ENCODE assay signal across 19 cellular contexts in genomic region chr11:110409174-110409573, GRCh38. TPM values are rescaled to one million over a fixed set of nuclear protein-coding genes. Genes with fewer than 3 reads are reported as not detected.
DNase-seq lines count a peak whose midpoint lies in the region; ATAC-seq and TF ChIP-seq lines count a peak whose summit lies in the region.
"Had no signal": no experiment of that assay in that cellular context is flagged by ENCODE, and none has a peak within 500 bp of the region (broad histone marks: within the 10 kb centered on the region; RNA-seq: fewer than 3 reads in every experiment).

No MANE protein-coding gene starts in this region.

- no peak overlapping the region for H3K27ac ChIP-seq in ACC112 (ENCODE audit: low read depth, low read length)
- H3K27ac ChIP-seq in aorta (ENCODE audit: low read depth in 1 of 2, low read length in 2 of 2) = no peak overlapping the region
- H3K27ac ChIP-seq: cardiac muscle cell, heart right ventricle, right atrium auricular region, vagina, WERI-Rb-1 had no signal

- H3K27me3 ChIP-seq in ACC112 (ENCODE audit: insufficient read depth, low read length) (no peaks in the 10 kb centered on the region), aorta (ENCODE audit: control insufficient read depth in 1 of 2, insufficient read depth in 2 of 2, low read length in 1 of 2) (no peaks in the 10 kb centered on the region)
- H3K27me3 ChIP-seq: cardiac muscle cell, heart right ventricle, right atrium auricular region, vagina had no signal

- peak; percentile 84 for DNase-seq in amniotic epithelial cell (ENCODE audit: low read depth)
- no peak for DNase-seq in left lobe of liver (ENCODE audit: low spot score)
- DNase-seq in aorta = no peak
- DNase-seq in kidney glomerular epithelial cell (lab: John Stamatoyannopoulos, UW) = no peak
- DNase-seq in activated CD4-positive, alpha-beta T cell treated with anti-CD3 and anti-CD28 coated beads for 4 hours = no peak
- DNase-seq in COLO829 (ENCODE audit: low spot score) = no peak
- DNase-seq: activated CD4-positive, alpha-beta memory T cell treated with anti-CD3 and anti-CD28 coated beads for 36 hours; activated naive CD4-positive, alpha-beta T cell treated with anti-CD3 and anti-CD28 coated beads, Interleukin-2, amount 50 U/mL, for 16 hours; activated T-cell treated with anti-CD3 and anti-CD28 coated beads, Interleukin-2, amount 50 U/mL, for 24 hours; heart right ventricle; kidney; NCI-H1105 treated with DMSO at 0.1 percent for 48 hours; NCI-H82; WERI-Rb-1 had no signal

- no peaks in the 10 kb centered on the region for H3K79me2 ChIP-seq in ACC112 (ENCODE audit: control insufficient read depth, insufficient read depth, low read length, unreplicated experiment)

- intact Hi-C loops in aorta (cut with DNase I) = no loop called here

- no peak for TF ChIP-seq EP300 in Ishikawa (IDR thresholded peaks at IDR 0.05; ENCODE audit: borderline replicate concordance)

- H3K4me1 ChIP-seq in ACC112 (ENCODE audit: control insufficient read depth, insufficient read depth, low read length, unreplicated experiment) = no peaks in the 10 kb centered on the region
- H3K4me1 ChIP-seq in aorta (ENCODE audit: control insufficient read depth in 1 of 2, insufficient read depth in 2 of 2, low read length in 2 of 2) = no peaks in the 10 kb centered on the region
- H3K4me1 ChIP-seq: right atrium auricular region, vagina had no signal

- no peak for TF ChIP-seq RAD21 in Ishikawa (IDR thresholded peaks at IDR 0.05; ENCODE audit: low read depth)

- ATAC-seq in left lobe of liver (peak; percentile 37), aorta (ENCODE audit: low FRiP score) (no peak)
- ATAC-seq: heart right ventricle had no signal

- no peaks in the 10 kb centered on the region for H3K36me3 ChIP-seq in ACC112 (ENCODE audit: insufficient read depth, low read length)
- no peaks in the 10 kb centered on the region for H3K36me3 ChIP-seq in aorta (ENCODE audit: control insufficient read depth in 1 of 2, insufficient read depth in 2 of 2, low read length in 1 of 2)
- H3K36me3 ChIP-seq: cardiac muscle cell, heart right ventricle, right atrium auricular region, vagina, WERI-Rb-1 had no signal

- H3K4me3 ChIP-seq in ACC112 (ENCODE audit: low read depth, low read length) (no peak overlapping the region), aorta (ENCODE audit: low read length in 2 of 2) (no peak overlapping the region)
- H3K4me3 ChIP-seq: cardiac muscle cell, heart right ventricle, right atrium auricular region, vagina had no signal

- no peaks in the 10 kb centered on the region for H3K9me3 ChIP-seq in aorta (ENCODE audit: control insufficient read depth, low read length)
- H3K9me3 ChIP-seq: right atrium auricular region, vagina had no signal

- 52 to 54% methylated on average over 3 of the region's 3 CpGs for WGBS in aorta, 2 donors

- peak overlapping the region; percentile 2 for H2AFZ ChIP-seq in ACC112 (ENCODE audit: low read length, unreplicated experiment)

TF ChIP-seq in Ishikawa, 13 proteins besides CTCF, POLR2A, EP300 and RAD21:
- TF ChIP-seq TAF1 (IDR thresholded peaks at IDR 0.05; ENCODE audit: low read depth) (no peak), CREB1 (IDR thresholded peaks at IDR 0.05; ENCODE audit: low read depth) (no peak), CEBPB (IDR thresholded peaks at IDR 0.05) (peak; percentile 58; the same call in 1 of the 2 replicates), TEAD4 (IDR thresholded peaks at IDR 0.05) (no peak)

RNA-seq across cellular contexts. Expression of gene FDX1, which starts 20.6 kb away (rescaled TPM):
- total RNA-seq in left lobe of liver = 23.6 TPM
- total RNA-seq in aorta = 1 to 10 TPM; 8.0 to 8.9 TPM
- polyA plus RNA-seq in aorta = 10 to 100 TPM in 1 of 2 donors, 1 to 10 TPM in 1; 6.4 to 15.5 TPM
